11 cellular contexts compared by ENCODE assay signal in genomic region chr18:76364282-76365259, GRCh38.
DNase-seq lines count a peak whose midpoint lies in the region; ATAC-seq and TF ChIP-seq lines count a peak whose summit lies in the region.
"Had no signal": no experiment of that assay in that cellular context is flagged by ENCODE, and none has a peak within 500 bp of the region (broad histone marks: within the 10 kb centered on the region; RNA-seq: fewer than 3 reads in every experiment).

No MANE protein-coding gene starts in this region.

- no peaks in the 10 kb centered on the region for H3K9me3 ChIP-seq in uterus

- H3K27me3 ChIP-seq in uterus: no peaks in the 10 kb centered on the region

- no peaks in the 10 kb centered on the region for H3K36me3 Mint-ChIP-seq in IgD-negative memory B cell

- peak overlapping the region in 1 of 3 donors; percentile 8 for H3K27ac Mint-ChIP-seq in IgD-negative memory B cell

- no peak for TF ChIP-seq POLR2A in uterus (IDR thresholded peaks at IDR 0.05)

- H3K36me3 ChIP-seq in uterus: peaks cover 0 to 3% of the 10 kb centered on the region in 2 donors

- TF ChIP-seq CTCF in uterus (IDR thresholded peaks at IDR 0.05): no peak

- no peaks in the 10 kb centered on the region for H3K9me3 Mint-ChIP-seq in IgD-negative memory B cell

- peak overlapping the region; percentile 15 to 77 (median 58) for H3K4me3 Mint-ChIP-seq in IgD-negative memory B cell
- H3K4me3 Mint-ChIP-seq: CD14-positive monocyte had no signal

- H3K4me3 ChIP-seq in uterus: no peak overlapping the region

- H3K4me1 ChIP-seq in uterus: no peaks in the 10 kb centered on the region

- H3K27me3 Mint-ChIP-seq in IgD-negative memory B cell: peaks cover 6% of the 10 kb centered on the region

- ATAC-seq in HG02759 (IDR thresholded peaks at IDR 0.05; ENCODE audit: unreplicated experiment): peak; percentile 93

- intact Hi-C loops in uterus (cut with DNase I; ENCODE audit: low total_unique reads): no loop called here

- peaks cover 4 to 10% (median 9%) of the 10 kb centered on the region in 3 donors for H3K4me1 Mint-ChIP-seq in IgD-negative memory B cell

- peak; percentile 33 for DNase-seq in stimulated activated CD4-positive, alpha-beta T cell treated with anti-CD3 and anti-CD28 coated beads, Interleukin-4, amount 100 ng/mL, for 24 hours
- no peak for DNase-seq in stimulated activated CD4-positive, alpha-beta T cell treated with anti-CD3 and anti-CD28 coated beads, Interleukin-4, amount 100 ng/mL, for 4 hours
- no peak for DNase-seq in uterus
- DNase-seq in effector CD8-positive, alpha-beta T cell (lab: John Stamatoyannopoulos, UW): no peak
- DNase-seq in NCI-H1930 (lab: John Stamatoyannopoulos, UW): no peak
- no peak for DNase-seq in NCI-H82 treated with DMSO at 0.1 percent for 48 hours (lab: John Stamatoyannopoulos, UW; ENCODE audit: unreplicated experiment)
- DNase-seq: H7, NCI-H2029 treated with DMSO at 0.1 percent for 48 hours had no signal

- peak overlapping the region; percentile 70 to 77 for H3K27ac ChIP-seq in uterus
